In the genomic region with DNA sequence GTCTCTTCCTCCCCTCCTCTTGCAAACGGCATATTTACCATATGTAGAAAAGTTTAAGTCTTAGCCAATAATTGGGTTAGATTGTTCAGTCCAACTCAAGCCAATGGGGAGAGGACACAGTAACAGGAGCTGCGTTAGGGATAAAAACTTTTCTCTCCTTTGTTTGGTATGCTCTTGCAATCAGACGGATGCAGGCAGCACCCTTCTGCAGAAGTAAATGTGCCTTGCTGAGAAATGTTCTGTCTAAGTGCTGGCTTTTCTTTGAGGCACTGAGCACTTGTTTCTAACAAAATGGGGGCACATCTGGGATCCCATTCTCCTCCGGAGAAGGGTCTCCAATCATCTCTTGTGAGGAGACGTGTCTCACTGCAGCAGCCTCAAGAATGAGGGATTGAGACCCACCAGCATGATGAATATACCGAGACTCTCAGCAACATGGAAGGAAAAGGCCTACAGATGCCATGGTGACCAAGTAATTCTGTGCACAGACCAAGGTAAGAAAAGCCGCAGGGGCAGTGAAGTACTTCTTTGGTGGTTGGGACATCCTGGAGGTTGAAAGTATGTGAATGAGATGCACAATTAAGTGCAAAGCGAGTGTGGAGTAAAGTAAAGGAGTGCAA, we compare ENCODE assay signal across 21 cellular contexts. TPM values are rescaled to one million over a fixed set of nuclear protein-coding genes. Genes with fewer than 3 reads are reported as not detected.
DNase-seq lines count a peak whose midpoint lies in the region; ATAC-seq and TF ChIP-seq lines count a peak whose summit lies in the region.
"Had no signal": no experiment of that assay in that cellular context is flagged by ENCODE, and none has a peak within 500 bp of the region (broad histone marks: within the 10 kb centered on the region; RNA-seq: fewer than 3 reads in every experiment).

No MANE protein-coding gene starts in this region.

- H3K4me1 ChIP-seq in GM23338 (ENCODE audit: insufficient read depth), result no peaks in the 10 kb centered on the region
- H3K4me1 ChIP-seq in adipocyte (ENCODE audit: control insufficient read depth, insufficient read depth, low read length), result no peaks in the 10 kb centered on the region
- no peaks in the 10 kb centered on the region for H3K4me1 ChIP-seq in foreskin keratinocyte
- H3K4me1 ChIP-seq: heart left ventricle, pancreas had no signal

- peaks cover 7% of the 10 kb centered on the region for H3K27me3 Mint-ChIP-seq in GM23338 (ENCODE audit: insufficient read depth, low read depth, poor library complexity)
- H3K27me3 Mint-ChIP-seq: activated naive CD8-positive, alpha-beta T cell treated with anti-CD3 and anti-CD28 coated beads, Interleukin-2, amount 10 ng/mL, durations not matched to agents 7 days and 5 days; dendritic cell treated with granulocyte-macrophage colony-stimulating factor and Interleukin-4, amounts not matched to agents 40 ng/mL and 50 ng/mL, for 4 days had no signal

- peaks cover 3% of the 10 kb centered on the region; the same call in 1 of the 2 replicates for H3K9me2 ChIP-seq in GM23338 (ENCODE audit: insufficient read depth)

- H3K4me1 Mint-ChIP-seq in GM23338, result no peaks in the 10 kb centered on the region
- H3K4me1 Mint-ChIP-seq: activated naive CD8-positive, alpha-beta T cell treated with anti-CD3 and anti-CD28 coated beads, Interleukin-2, amount 10 ng/mL, durations not matched to agents 7 days and 5 days had no signal

- CTCF ChIA-PET in GM10248 (lab: Yijun Ruan, JAX), result interaction anchor here (1.6 kb wide), 1 partner anchor 156 kb away, joined by 3 read pairs; no protein-coding TSS in a partner anchor

- ATAC-seq in GM23338, result no peak
- ATAC-seq in foreskin keratinocyte, result no peak
- no peak for ATAC-seq in HG02852 (IDR thresholded peaks at IDR 0.05; ENCODE audit: unreplicated experiment)
- ATAC-seq: heart left ventricle, pancreas, sciatic nerve had no signal

- H4K20me1 ChIP-seq in GM23338 (replicated peaks; ENCODE audit: insufficient read depth), result no peaks in the 10 kb centered on the region

- H3K79me2 ChIP-seq in GM23338 (replicated peaks; ENCODE audit: insufficient read depth), result no peaks in the 10 kb centered on the region

- no peak overlapping the region for H3K4me3 Mint-ChIP-seq in GM23338
- H3K4me3 Mint-ChIP-seq: activated naive CD8-positive, alpha-beta T cell treated with anti-CD3 and anti-CD28 coated beads, Interleukin-2, amount 10 ng/mL, durations not matched to agents 7 days and 5 days; dendritic cell treated with granulocyte-macrophage colony-stimulating factor and Interleukin-4, amounts not matched to agents 40 ng/mL and 50 ng/mL, for 4 days had no signal

- no peaks in the 10 kb centered on the region for H3F3A ChIP-seq in GM23338 (replicated peaks; ENCODE audit: low read depth)

- H3K4me2 ChIP-seq in GM23338, result no peak overlapping the region

- TF ChIP-seq CTCF in GM23338 (conservative IDR thresholded peaks at IDR 0.05; ENCODE audit: low read depth in 2 of 2), result no peak
- TF ChIP-seq CTCF in foreskin keratinocyte (conservative IDR thresholded peaks at IDR 0.05), result no peak
- TF ChIP-seq CTCF in GM10248 (IDR thresholded peaks at IDR 0.05; ENCODE audit: control extremely low read depth, extremely low read depth, low read depth, missing control alignments), result no peak

- H3K36me3 Mint-ChIP-seq in GM23338 (ENCODE audit: low read depth), result peaks cover 62% of the 10 kb centered on the region

- no peak overlapping the region for H2AFZ ChIP-seq in GM23338
- H2AFZ ChIP-seq: GM23248 had no signal

- H3K27ac ChIP-seq in GM23338 (ENCODE audit: low read depth), result no peak overlapping the region
- no peak overlapping the region for H3K27ac ChIP-seq in foreskin keratinocyte
- H3K27ac ChIP-seq: GM23248, heart left ventricle, pancreas had no signal

- DNase-seq in NCI-H82 (lab: John Stamatoyannopoulos, UW), result peak; percentile 16
- no peak for DNase-seq in NCI-H82 treated with DMSO at 0.1 percent for 48 hours (lab: John Stamatoyannopoulos, UW; ENCODE audit: unreplicated experiment)
- peak; percentile 65 for DNase-seq in GM23338 (ENCODE audit: low spot score)
- DNase-seq in adipocyte (ENCODE audit: low read depth), result no peak
- peak; percentile 8 to 38 for DNase-seq in foreskin keratinocyte
- no peak for DNase-seq in GM10248 (ENCODE audit: extremely low spot score)
- no peak for DNase-seq in cardiac septum (ENCODE audit: low spot score)
- DNase-seq: activated naive CD8-positive, alpha-beta T cell treated with anti-CD3 and anti-CD28 coated beads, Interleukin-2, amount 10 ng/mL, durations not matched to agents 7 days and 5 days; DND-41; GM23248; heart left ventricle; mesenchymal stem cell; NCI-H1436; NCI-H526; pancreas; substantia nigra had no signal

- peaks cover 33% of the 10 kb centered on the region for H3K36me3 ChIP-seq in GM23338 (ENCODE audit: insufficient read depth)
- peaks cover 62% of the 10 kb centered on the region for H3K36me3 ChIP-seq in adipocyte (ENCODE audit: control insufficient read depth, insufficient read depth, low read length, severe bottlenecking)

- intact Hi-C loops in cardiac septum (cut with DNase I), result no loop called here

- peaks cover 44% of the 10 kb centered on the region for H3K9me3 ChIP-seq in adipocyte (ENCODE audit: control insufficient read depth, low read length)
- H3K9me3 ChIP-seq: pancreas had no signal

- H3K4me3 ChIP-seq in GM23338 (no peak overlapping the region), adipocyte (ENCODE audit: low read length) (peak overlapping the region; percentile 44)
- H3K4me3 ChIP-seq: GM23248, heart left ventricle, pancreas had no signal

- H3K27me3 ChIP-seq in GM23338 (ENCODE audit: insufficient read depth), result no peaks in the 10 kb centered on the region
- no peaks in the 10 kb centered on the region for H3K27me3 ChIP-seq in adipocyte (replicated peaks; ENCODE audit: control insufficient read depth, insufficient read depth, low read length)
- no peaks in the 10 kb centered on the region for H3K27me3 ChIP-seq in foreskin keratinocyte
- H3K27me3 ChIP-seq: heart left ventricle, pancreas had no signal

- H3K9me3 Mint-ChIP-seq in GM23338, result peaks cover 63% of the 10 kb centered on the region

- no peak overlapping the region for H3K27ac Mint-ChIP-seq in GM23338
- H3K27ac Mint-ChIP-seq: activated T-helper 2 cell treated with anti-CD3 and anti-CD28 coated beads, Interferon-gamma antibody, Interleukin-2, Interleukin-4, amounts not matched to agents 10 μg/mL and 5 μg/mL and 100 μg/mL, durations not matched to agents 14 hours and 24 hours and 36 hours; dendritic cell treated with granulocyte-macrophage colony-stimulating factor and Interleukin-4, amounts not matched to agents 40 ng/mL and 50 ng/mL, for 4 days had no signal

- no peak overlapping the region for H3K9ac ChIP-seq in adipocyte (ENCODE audit: low read length)
- H3K9ac ChIP-seq: GM23248 had no signal

- POLR2A ChIA-PET in GM10248 (lab: Yijun Ruan, JAX), result no interaction called here

TF ChIP-seq in GM23338, 12 proteins besides CTCF, POLR2A, EP300 and RAD21 (continues in another document):
- no peak for TF ChIP-seq ZNF114 (CRISPR knock-in tag; IDR thresholded peaks at IDR 0.05)
- TF ChIP-seq, protein P1, sequence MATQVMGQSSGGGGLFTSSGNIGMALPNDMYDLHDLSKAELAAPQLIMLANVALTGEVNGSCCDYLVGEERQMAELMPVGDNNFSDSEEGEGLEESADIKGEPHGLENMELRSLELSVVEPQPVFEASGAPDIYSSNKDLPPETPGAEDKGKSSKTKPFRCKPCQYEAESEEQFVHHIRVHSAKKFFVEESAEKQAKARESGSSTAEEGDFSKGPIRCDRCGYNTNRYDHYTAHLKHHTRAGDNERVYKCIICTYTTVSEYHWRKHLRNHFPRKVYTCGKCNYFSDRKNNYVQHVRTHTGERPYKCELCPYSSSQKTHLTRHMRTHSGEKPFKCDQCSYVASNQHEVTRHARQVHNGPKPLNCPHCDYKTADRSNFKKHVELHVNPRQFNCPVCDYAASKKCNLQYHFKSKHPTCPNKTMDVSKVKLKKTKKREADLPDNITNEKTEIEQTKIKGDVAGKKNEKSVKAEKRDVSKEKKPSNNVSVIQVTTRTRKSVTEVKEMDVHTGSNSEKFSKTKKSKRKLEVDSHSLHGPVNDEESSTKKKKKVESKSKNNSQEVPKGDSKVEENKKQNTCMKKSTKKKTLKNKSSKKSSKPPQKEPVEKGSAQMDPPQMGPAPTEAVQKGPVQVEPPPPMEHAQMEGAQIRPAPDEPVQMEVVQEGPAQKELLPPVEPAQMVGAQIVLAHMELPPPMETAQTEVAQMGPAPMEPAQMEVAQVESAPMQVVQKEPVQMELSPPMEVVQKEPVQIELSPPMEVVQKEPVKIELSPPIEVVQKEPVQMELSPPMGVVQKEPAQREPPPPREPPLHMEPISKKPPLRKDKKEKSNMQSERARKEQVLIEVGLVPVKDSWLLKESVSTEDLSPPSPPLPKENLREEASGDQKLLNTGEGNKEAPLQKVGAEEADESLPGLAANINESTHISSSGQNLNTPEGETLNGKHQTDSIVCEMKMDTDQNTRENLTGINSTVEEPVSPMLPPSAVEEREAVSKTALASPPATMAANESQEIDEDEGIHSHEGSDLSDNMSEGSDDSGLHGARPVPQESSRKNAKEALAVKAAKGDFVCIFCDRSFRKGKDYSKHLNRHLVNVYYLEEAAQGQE (IDR thresholded peaks at IDR 0.05; ENCODE audit: unreplicated experiment), result no peak
- no peak for TF ChIP-seq EZH2phosphoT487 (IDR thresholded peaks at IDR 0.05; ENCODE audit: unreplicated experiment)
- TF ChIP-seq, protein P2, sequence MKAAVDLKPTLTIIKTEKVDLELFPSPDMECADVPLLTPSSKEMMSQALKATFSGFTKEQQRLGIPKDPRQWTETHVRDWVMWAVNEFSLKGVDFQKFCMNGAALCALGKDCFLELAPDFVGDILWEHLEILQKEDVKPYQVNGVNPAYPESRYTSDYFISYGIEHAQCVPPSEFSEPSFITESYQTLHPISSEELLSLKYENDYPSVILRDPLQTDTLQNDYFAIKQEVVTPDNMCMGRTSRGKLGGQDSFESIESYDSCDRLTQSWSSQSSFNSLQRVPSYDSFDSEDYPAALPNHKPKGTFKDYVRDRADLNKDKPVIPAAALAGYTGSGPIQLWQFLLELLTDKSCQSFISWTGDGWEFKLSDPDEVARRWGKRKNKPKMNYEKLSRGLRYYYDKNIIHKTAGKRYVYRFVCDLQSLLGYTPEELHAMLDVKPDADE (IDR thresholded peaks at IDR 0.05), result no peak
- TF ChIP-seq JUNB (IDR thresholded peaks at IDR 0.05; ENCODE audit: unreplicated experiment), result no peak

RNA-seq across cellular contexts. Expression of gene GNG4, which starts 20.7 kb away (rescaled TPM):
- total RNA-seq in GM23338 (2014; rRNA removed; shearing (Covaris generic)), result 49.2 and 53.5 TPM in 2 replicates
- polyA plus RNA-seq in GM23338 (2016; fragmentation: Nextera tagmentation; extraction: Ambion mirVana) (37.9 and 40.2 TPM in 2 replicates), foreskin keratinocyte (0.19 and 0.20 TPM in 2 replicates)
- total RNA-seq in foreskin keratinocyte (0.21 and 0.31 TPM in 2 replicates), cardiac septum (0.24 TPM)
- total RNA-seq: activated naive CD8-positive, alpha-beta T cell treated with anti-CD3 and anti-CD28 coated beads, Interleukin-2, amount 10 ng/mL, durations not matched to agents 7 days and 5 days; ureter had no signal
- polyA plus RNA-seq: heart left ventricle had no signal

Comparison
In these comparisons a context has a peak if more than half of its experiments do, and no peak if none do; other contexts are left out.
1. DNase-seq: peak in NCI-H82 (single experiment), GM23338 (single experiment) and foreskin keratinocyte (2 of 2); none in NCI-H82 treated with DMSO at 0.1 percent for 48 hours (single experiment), adipocyte (single experiment), GM10248 (single experiment) and cardiac septum (single experiment).
2. RNA of gene GNG4, which starts 20.7 kb away (total RNA-seq): 49.2 to 53.5 TPM in GM23338; 0.24 TPM in cardiac septum (single experiment) and 0.21 to 0.31 TPM in foreskin keratinocyte; every median in the first group is over 10 times any median in the second.